12 cellular contexts compared by ENCODE assay signal in the genomic region with DNA sequence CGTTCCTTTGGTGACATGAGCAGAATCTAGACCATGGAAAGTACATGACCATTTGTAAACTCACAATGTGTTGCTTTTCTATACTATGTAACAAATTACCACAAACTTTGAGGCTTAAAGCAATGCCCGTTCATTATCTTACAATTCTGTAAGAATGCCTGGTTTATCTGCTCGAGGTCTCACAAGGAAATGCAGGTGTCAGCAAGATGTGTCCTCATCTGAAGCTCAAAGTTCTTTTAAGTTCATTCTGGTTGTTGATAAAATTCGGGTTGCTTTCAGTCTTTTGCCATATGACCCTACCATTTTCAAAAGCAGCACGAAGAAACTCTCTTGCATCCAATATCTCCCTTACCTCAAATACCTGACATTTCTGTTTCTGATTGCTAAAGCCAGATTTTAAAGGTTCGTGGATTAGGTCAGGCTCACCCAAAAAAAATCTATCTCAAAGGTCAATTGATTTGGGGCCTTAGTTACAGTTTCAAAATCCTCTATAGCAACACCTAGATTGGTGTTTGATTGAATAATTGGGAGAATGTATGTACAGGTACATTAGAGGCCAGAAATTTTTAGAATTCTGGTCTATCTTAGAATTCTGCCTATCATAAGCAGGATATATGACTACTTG.
DNase-seq lines count a peak whose midpoint lies in the region; ATAC-seq and TF ChIP-seq lines count a peak whose summit lies in the region.
"Had no signal": no experiment of that assay in that cellular context is flagged by ENCODE, and none has a peak within 500 bp of the region (broad histone marks: within the 10 kb centered on the region; RNA-seq: fewer than 3 reads in every experiment).

No MANE protein-coding gene starts in this region.

- DNase-seq in AG04450 (ENCODE audit: low read depth, low spot score) (no peak), ascending aorta (ENCODE audit: low spot score in 2 of 2) (no peak), natural killer cell (no peak), GM20000 (ENCODE audit: low spot score) (no peak)
- no peak for DNase-seq in activated CD4-positive, CD25-positive, alpha-beta regulatory T cell treated with anti-CD3 and anti-CD28 coated beads, Interleukin-2, amount 50 U/mL, for 72 hours
- DNase-seq: activated naive CD4-positive, alpha-beta T cell; glutamatergic neuron had no signal

- CTCF ChIA-PET in AG04450 (lab: Charles Lee) = interaction anchor here (1.6 kb wide), 1 partner anchor 63 kb away, joined by 4 read pairs; no protein-coding TSS in a partner anchor

- POLR2A ChIA-PET in AG04450 (lab: Yijun Ruan, JAX) = interaction anchor here (0.5 to 1.5 kb wide), 3 partner anchors 31 to 127 kb away, joined by 3 to 10 read pairs (median 3); no protein-coding TSS in a partner anchor

- no peak overlapping the region for H3K9ac ChIP-seq in HUES48 (ENCODE audit: low read depth, low read length)

- H3K27ac Mint-ChIP-seq in natural killer cell = peak overlapping the region in 1 of 2 donors; percentile 44

- H3K4me1 ChIP-seq in HUES48 (ENCODE audit: control insufficient read depth, insufficient read depth, low read length) = peaks cover 10% of the 10 kb centered on the region; the same call in 1 of the 2 replicates
- peaks cover 8 to 31% of the 10 kb centered on the region in 2 donors for H3K4me1 ChIP-seq in ascending aorta

- H3K36me3 Mint-ChIP-seq in natural killer cell = no peaks in the 10 kb centered on the region

- H3K4me3 ChIP-seq in AG04450 (ENCODE audit: low read depth, low read length) = peak overlapping the region; percentile 18
- no peak overlapping the region for H3K4me3 ChIP-seq in HUES48 (ENCODE audit: low read depth, low read length)
- no peak overlapping the region for H3K4me3 ChIP-seq in ascending aorta
- H3K4me3 ChIP-seq: lung had no signal

- no peak for TF ChIP-seq CTCF in AG04450 (IDR thresholded peaks at IDR 0.05; ENCODE audit: low read depth, low read length)
- no peak for TF ChIP-seq CTCF in ascending aorta (IDR thresholded peaks at IDR 0.05)
- no peak for TF ChIP-seq CTCF in natural killer cell (IDR thresholded peaks at IDR 0.05)
- no peak for TF ChIP-seq CTCF in GM20000 (IDR thresholded peaks at IDR 0.05; ENCODE audit: extremely low read depth, missing control alignments)

- peaks cover 21% of the 10 kb centered on the region for H3K9me3 ChIP-seq in AG04450 (ENCODE audit: control insufficient read depth, insufficient read depth, low read length)
- H3K9me3 ChIP-seq in HUES48 (ENCODE audit: control insufficient read depth, insufficient read depth, low read length) = peaks cover 11% of the 10 kb centered on the region
- peaks cover 0 to 4% of the 10 kb centered on the region in 2 donors for H3K9me3 ChIP-seq in ascending aorta

- ATAC-seq in natural killer cell (peak in 1 of 3 donors; percentile 3), GM19035 (IDR thresholded peaks at IDR 0.05; ENCODE audit: unreplicated experiment) (no peak)
- no peak for ATAC-seq in activated CD4-positive, CD25-positive, alpha-beta regulatory T cell treated with anti-CD3 and anti-CD28 coated beads, Interleukin-2, amount 50 U/mL, for 24 hours

- H3K36me3 ChIP-seq in HUES48 (ENCODE audit: control insufficient read depth, insufficient read depth, low read length) = no peaks in the 10 kb centered on the region
- H3K36me3 ChIP-seq in ascending aorta = no peaks in the 10 kb centered on the region

- peaks cover 44 to 51% of the 10 kb centered on the region in 2 donors for H3K4me1 Mint-ChIP-seq in natural killer cell

- H3K9me3 Mint-ChIP-seq in natural killer cell = no peaks in the 10 kb centered on the region
- H3K9me3 Mint-ChIP-seq: CD8-positive, alpha-beta memory T cell had no signal

- intact Hi-C loops in ascending aorta (cut with DNase I) (loop anchor here (5.0 kb wide), 1 partner anchor 122 kb away; no protein-coding TSS in a partner anchor), natural killer cell (cut with micrococcal nuclease) (no loop called here)

- H3K27me3 ChIP-seq in AG04450 (ENCODE audit: control insufficient read depth, insufficient read depth, low read length) (no peaks in the 10 kb centered on the region), HUES48 (ENCODE audit: control insufficient read depth, insufficient read depth, low read length) (no peaks in the 10 kb centered on the region), ascending aorta (no peaks in the 10 kb centered on the region)

- peak overlapping the region; percentile 38 for H3K4me3 Mint-ChIP-seq in natural killer cell

- H3K27ac ChIP-seq in AG04450 (ENCODE audit: low read depth, low read length) (peak overlapping the region; percentile 80), HUES48 (ENCODE audit: low read depth, low read length) (peak overlapping the region; percentile 73), ascending aorta (peak overlapping the region; percentile 63 to 70)

- H3K27me3 Mint-ChIP-seq in natural killer cell (ENCODE audit: low read depth in 2 of 2) = no peaks in the 10 kb centered on the region
- H3K27me3 Mint-ChIP-seq: CD8-positive, alpha-beta memory T cell had no signal
